Comparison of ENCODE assay signal across 1 cellular context in the genomic region with DNA sequence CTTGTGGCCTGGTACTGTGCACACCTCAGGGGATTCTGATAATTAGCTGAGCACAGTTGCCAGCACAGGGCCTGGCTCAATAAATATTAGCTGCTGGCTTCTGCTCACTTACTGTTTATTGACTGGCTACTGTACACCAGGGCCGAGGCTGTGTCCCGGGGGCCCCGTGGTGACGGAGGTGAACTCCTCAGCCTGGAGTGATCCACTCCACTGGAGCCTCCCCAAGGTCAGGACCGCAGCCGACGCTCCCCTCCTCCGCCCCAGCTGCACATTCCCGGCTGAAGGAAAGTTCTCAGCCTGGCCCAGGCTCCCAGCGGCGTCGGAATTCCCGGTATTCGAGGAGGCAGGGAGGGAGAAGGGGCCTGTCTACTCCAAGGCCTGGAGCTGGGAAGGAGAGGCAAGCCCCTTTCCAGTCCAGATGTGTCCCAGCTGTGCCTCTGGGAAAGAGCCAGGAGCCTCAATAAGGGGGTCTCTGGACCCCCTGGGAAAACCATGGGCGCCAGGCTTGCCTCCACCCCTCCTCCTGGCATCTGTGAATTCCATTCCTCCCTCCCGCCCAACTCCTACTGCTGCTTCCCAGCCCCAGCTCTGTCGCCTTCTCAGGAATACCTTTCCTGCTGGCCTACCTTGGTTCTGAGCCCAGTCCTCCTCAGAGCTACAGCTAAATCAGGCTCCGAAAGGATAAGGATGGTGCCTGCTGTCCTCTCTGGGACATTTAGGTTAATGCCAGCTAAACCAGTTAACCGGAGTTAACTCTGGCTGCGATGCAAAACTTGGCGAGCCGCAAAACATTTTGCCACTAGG.
TF ChIP-seq lines count a peak whose summit lies in the region.

No MANE protein-coding gene starts in this region.

TF ChIP-seq in HepG2, 621 proteins besides CTCF, POLR2A, EP300 and RAD21 (continued from another document and continues in another):
- no peak for TF ChIP-seq HOXA9 (CRISPR knock-in tag; IDR thresholded peaks at IDR 0.05; ENCODE audit: borderline replicate concordance)
- TF ChIP-seq TMF1 (CRISPR knock-in tag; IDR thresholded peaks at IDR 0.05; ENCODE audit: low read depth), result no peak
- TF ChIP-seq, protein P1, sequence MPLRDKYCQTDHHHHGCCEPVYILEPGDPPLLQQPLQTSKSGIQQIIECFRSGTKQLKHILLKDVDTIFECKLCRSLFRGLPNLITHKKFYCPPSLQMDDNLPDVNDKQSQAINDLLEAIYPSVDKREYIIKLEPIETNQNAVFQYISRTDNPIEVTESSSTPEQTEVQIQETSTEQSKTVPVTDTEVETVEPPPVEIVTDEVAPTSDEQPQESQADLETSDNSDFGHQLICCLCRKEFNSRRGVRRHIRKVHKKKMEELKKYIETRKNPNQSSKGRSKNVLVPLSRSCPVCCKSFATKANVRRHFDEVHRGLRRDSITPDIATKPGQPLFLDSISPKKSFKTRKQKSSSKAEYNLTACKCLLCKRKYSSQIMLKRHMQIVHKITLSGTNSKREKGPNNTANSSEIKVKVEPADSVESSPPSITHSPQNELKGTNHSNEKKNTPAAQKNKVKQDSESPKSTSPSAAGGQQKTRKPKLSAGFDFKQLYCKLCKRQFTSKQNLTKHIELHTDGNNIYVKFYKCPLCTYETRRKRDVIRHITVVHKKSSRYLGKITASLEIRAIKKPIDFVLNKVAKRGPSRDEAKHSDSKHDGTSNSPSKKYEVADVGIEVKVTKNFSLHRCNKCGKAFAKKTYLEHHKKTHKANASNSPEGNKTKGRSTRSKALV (CRISPR knock-in tag; IDR thresholded peaks at IDR 0.05), result no peak
- TF ChIP-seq, protein P2, sequence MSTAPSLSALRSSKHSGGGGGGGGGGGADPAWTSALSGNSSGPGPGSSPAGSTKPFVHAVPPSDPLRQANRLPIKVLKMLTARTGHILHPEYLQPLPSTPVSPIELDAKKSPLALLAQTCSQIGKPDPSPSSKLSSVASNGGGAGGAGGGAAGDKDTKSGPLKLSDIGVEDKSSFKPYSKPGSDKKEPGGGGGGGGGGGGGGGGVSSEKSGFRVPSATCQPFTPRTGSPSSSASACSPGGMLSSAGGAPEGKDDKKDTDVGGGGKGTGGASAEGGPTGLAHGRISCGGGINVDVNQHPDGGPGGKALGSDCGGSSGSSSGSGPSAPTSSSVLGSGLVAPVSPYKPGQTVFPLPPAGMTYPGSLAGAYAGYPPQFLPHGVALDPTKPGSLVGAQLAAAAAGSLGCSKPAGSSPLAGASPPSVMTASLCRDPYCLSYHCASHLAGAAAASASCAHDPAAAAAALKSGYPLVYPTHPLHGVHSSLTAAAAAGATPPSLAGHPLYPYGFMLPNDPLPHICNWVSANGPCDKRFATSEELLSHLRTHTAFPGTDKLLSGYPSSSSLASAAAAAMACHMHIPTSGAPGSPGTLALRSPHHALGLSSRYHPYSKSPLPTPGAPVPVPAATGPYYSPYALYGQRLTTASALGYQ (CRISPR knock-in tag; IDR thresholded peaks at IDR 0.05), result no peak
- TF ChIP-seq, protein P3, sequence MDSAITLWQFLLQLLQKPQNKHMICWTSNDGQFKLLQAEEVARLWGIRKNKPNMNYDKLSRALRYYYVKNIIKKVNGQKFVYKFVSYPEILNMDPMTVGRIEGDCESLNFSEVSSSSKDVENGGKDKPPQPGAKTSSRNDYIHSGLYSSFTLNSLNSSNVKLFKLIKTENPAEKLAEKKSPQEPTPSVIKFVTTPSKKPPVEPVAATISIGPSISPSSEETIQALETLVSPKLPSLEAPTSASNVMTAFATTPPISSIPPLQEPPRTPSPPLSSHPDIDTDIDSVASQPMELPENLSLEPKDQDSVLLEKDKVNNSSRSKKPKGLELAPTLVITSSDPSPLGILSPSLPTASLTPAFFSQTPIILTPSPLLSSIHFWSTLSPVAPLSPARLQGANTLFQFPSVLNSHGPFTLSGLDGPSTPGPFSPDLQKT (CRISPR knock-in tag; IDR thresholded peaks at IDR 0.05; ENCODE audit: borderline replicate concordance), result no peak
- TF ChIP-seq, protein P4, sequence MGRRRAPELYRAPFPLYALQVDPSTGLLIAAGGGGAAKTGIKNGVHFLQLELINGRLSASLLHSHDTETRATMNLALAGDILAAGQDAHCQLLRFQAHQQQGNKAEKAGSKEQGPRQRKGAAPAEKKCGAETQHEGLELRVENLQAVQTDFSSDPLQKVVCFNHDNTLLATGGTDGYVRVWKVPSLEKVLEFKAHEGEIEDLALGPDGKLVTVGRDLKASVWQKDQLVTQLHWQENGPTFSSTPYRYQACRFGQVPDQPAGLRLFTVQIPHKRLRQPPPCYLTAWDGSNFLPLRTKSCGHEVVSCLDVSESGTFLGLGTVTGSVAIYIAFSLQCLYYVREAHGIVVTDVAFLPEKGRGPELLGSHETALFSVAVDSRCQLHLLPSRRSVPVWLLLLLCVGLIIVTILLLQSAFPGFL (CRISPR knock-in tag; IDR thresholded peaks at IDR 0.05), result no peak
- TF ChIP-seq MED8 (CRISPR knock-in tag; IDR thresholded peaks at IDR 0.05; ENCODE audit: insufficient replicate concordance), result no peak
- no peak for TF ChIP-seq RBFOX2 (IDR thresholded peaks at IDR 0.05; ENCODE audit: low read depth, low read length)
- TF ChIP-seq ZNF253 (CRISPR knock-in tag; IDR thresholded peaks at IDR 0.05; ENCODE audit: borderline replicate concordance), result no peak
- TF ChIP-seq SKI (IDR thresholded peaks at IDR 0.05; ENCODE audit: partially characterized antibody), result peak; percentile 18
- TF ChIP-seq HOXA3 (CRISPR knock-in tag; IDR thresholded peaks at IDR 0.05), result peak; percentile 28; the same call in 1 of the 2 replicates
- TF ChIP-seq NR2F2 (IDR thresholded peaks at IDR 0.05; ENCODE audit: borderline replicate concordance, low read depth), result no peak
- TF ChIP-seq REL (CRISPR knock-in tag; conservative IDR thresholded peaks at IDR 0.05), result no peak
- no peak for TF ChIP-seq ZNF749 (CRISPR knock-in tag; IDR thresholded peaks at IDR 0.05; ENCODE audit: borderline replicate concordance)
- no peak for TF ChIP-seq SP5 (CRISPR knock-in tag; IDR thresholded peaks at IDR 0.05; ENCODE audit: borderline replicate concordance, low read depth)
- TF ChIP-seq U2AF1 (optimal IDR thresholded peaks at IDR 0.05; ENCODE audit: low read depth, low read length), result no peak
- TF ChIP-seq ZBTB7B (CRISPR knock-in tag; IDR thresholded peaks at IDR 0.05), result no peak; the same call in 1 of the 2 replicates
- no peak for TF ChIP-seq ZNF570 (CRISPR knock-in tag; IDR thresholded peaks at IDR 0.05; ENCODE audit: borderline replicate concordance)
- 0 out of 2 replicates have a peak, but pooled peaks have one; percentile 19 for TF ChIP-seq ZNF441 (CRISPR knock-in tag; IDR thresholded peaks at IDR 0.05; ENCODE audit: borderline replicate concordance)
- no peak for TF ChIP-seq LCORL (IDR thresholded peaks at IDR 0.05)
- no peak; the same call in 1 of the 2 replicates for TF ChIP-seq LCORL (CRISPR knock-in tag; IDR thresholded peaks at IDR 0.05)
- no peak for TF ChIP-seq RFXANK (CRISPR knock-in tag; IDR thresholded peaks at IDR 0.05)
- no peak; the same call in 1 of the 2 replicates for TF ChIP-seq ETV5 (CRISPR knock-in tag; IDR thresholded peaks at IDR 0.05; ENCODE audit: borderline replicate concordance)
- no peak for TF ChIP-seq ZFP82 (CRISPR knock-in tag; IDR thresholded peaks at IDR 0.05; ENCODE audit: borderline replicate concordance)
- TF ChIP-seq PHB2 (IDR thresholded peaks at IDR 0.05; ENCODE audit: partially characterized antibody), result no peak
- no peak for TF ChIP-seq POGZ (CRISPR knock-in tag; IDR thresholded peaks at IDR 0.05)
- TF ChIP-seq, protein P5, sequence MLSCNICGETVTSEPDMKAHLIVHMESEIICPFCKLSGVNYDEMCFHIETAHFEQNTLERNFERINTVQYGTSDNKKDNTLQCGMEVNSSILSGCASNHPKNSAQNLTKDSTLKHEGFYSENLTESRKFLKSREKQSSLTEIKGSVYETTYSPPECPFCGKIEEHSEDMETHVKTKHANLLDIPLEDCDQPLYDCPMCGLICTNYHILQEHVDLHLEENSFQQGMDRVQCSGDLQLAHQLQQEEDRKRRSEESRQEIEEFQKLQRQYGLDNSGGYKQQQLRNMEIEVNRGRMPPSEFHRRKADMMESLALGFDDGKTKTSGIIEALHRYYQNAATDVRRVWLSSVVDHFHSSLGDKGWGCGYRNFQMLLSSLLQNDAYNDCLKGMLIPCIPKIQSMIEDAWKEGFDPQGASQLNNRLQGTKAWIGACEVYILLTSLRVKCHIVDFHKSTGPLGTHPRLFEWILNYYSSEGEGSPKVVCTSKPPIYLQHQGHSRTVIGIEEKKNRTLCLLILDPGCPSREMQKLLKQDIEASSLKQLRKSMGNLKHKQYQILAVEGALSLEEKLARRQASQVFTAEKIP (CRISPR knock-in tag; IDR thresholded peaks at IDR 0.05; ENCODE audit: borderline replicate concordance), result no peak
- TF ChIP-seq SP2 (CRISPR knock-in tag; IDR thresholded peaks at IDR 0.05), result no peak
- TF ChIP-seq ZNF780A (CRISPR knock-in tag; IDR thresholded peaks at IDR 0.05), result no peak
- TF ChIP-seq AKAP8 (CRISPR knock-in tag; IDR thresholded peaks at IDR 0.05), result no peak
- no peak for TF ChIP-seq YY1 (IDR thresholded peaks at IDR 0.05; ENCODE audit: insufficient read depth, insufficient replicate concordance, low read depth, low read length)
- TF ChIP-seq, protein P6, sequence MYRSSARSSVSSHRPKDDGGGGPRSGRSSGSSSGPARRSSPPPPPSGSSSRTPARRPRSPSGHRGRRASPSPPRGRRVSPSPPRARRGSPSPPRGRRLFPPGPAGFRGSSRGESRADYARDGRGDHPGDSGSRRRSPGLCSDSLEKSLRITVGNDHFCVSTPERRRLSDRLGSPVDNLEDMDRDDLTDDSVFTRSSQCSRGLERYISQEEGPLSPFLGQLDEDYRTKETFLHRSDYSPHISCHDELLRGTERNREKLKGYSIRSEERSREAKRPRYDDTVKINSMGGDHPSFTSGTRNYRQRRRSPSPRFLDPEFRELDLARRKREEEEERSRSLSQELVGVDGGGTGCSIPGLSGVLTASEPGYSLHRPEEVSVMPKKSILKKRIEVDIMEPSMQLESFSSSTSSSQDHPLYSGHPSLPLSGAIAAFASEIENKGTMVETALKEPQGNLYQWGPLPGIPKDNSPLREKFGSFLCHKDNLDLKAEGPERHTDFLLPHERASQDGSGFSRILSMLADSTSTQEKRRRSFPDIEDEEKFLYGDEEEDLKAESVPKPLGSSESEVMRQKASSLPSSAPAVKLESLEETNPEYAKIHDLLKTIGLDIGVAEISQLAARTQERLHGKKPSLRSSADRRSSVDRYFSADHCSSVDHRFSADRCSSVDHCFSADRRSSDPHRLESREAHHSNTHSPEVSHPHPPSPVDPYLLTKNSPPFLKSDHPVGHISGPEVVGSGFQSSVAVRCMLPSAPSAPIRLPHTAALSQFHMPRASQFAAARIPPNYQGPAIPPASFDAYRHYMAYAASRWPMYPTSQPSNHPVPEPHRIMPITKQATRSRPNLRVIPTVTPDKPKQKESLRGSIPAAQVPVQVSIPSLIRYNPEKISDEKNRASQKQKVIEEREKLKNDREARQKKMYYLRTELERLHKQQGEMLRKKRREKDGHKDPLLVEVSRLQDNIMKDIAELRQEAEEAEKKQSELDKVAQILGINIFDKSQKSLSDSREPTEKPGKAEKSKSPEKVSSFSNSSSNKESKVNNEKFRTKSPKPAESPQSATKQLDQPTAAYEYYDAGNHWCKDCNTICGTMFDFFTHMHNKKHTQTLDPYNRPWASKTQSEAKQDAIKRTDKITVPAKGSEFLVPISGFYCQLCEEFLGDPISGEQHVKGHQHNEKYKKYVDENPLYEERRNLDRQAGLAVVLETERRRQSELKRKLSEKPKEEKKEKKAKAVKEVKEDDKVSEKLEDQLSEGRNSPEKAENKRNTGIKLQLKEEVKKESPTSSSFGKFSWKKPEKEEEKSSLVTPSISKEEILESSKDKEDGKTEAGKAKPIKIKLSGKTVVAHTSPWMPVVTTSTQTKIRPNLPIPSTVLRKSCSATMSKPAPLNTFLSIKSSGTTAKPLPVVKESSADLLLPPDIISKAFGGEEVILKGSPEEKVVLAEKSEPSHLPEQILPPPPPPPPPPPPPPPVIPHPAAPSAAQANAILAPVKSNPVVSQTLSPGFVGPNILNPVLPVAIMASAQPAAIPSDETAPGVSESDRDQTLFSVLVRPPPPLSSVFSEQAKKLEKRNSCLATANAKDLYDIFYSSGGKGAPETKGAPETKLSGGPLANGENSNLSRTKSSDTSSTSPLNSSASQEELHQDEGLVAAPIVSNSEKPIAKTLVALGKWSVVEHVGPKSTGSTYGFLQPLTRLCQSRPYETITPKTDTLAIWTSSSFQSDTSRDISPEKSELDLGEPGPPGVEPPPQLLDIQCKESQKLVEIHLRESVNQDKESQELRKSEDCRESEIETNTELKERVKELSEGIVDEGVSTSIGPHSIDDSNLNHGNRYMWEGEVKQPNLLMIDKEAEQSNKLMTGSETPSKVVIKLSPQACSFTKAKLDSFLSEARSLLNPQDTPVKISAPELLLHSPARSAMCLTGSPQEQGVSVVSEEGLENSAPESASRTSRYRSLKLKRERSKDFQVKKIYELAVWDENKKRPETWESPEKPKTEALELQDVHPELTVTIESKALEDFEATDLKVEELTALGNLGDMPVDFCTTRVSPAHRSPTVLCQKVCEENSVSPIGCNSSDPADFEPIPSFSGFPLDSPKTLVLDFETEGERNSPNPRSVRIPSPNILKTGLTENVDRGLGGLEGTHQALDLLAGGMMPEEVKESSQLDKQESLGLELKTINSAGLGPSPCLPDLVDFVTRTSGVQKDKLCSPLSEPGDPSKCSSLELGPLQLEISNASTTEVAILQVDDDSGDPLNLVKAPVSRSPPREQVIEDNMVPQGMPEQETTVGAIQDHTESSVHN (CRISPR knock-in tag; IDR thresholded peaks at IDR 0.05), result no peak
- TF ChIP-seq KDM5A (IDR thresholded peaks at IDR 0.05; ENCODE audit: borderline replicate concordance, low read length), result no peak
- TF ChIP-seq TCF12 (IDR thresholded peaks at IDR 0.05), result no peak
- no peak for TF ChIP-seq TCF12 (CRISPR knock-in tag; IDR thresholded peaks at IDR 0.05)
- no peak for TF ChIP-seq THYN1 (CRISPR knock-in tag; IDR thresholded peaks at IDR 0.05; ENCODE audit: borderline replicate concordance, low read depth)
- no peak for TF ChIP-seq CBX2 (IDR thresholded peaks at IDR 0.05; ENCODE audit: low read depth, low read length)
- no peak for TF ChIP-seq CBX2 (CRISPR knock-in tag; IDR thresholded peaks at IDR 0.05; ENCODE audit: low read depth)
- TF ChIP-seq STAT5B (CRISPR knock-in tag; IDR thresholded peaks at IDR 0.05), result no peak
- no peak for TF ChIP-seq ZFP36L2 (CRISPR knock-in tag; IDR thresholded peaks at IDR 0.05)
- no peak for TF ChIP-seq RBAK (CRISPR knock-in tag; IDR thresholded peaks at IDR 0.05)
- no peak for TF ChIP-seq CHD2 (IDR thresholded peaks at IDR 0.05; ENCODE audit: low read depth, low read length)
- peak; percentile 60; the same call in 1 of the 2 replicates for TF ChIP-seq ZFX (CRISPR knock-in tag; IDR thresholded peaks at IDR 0.05; ENCODE audit: low read depth)
- TF ChIP-seq, protein P7, sequence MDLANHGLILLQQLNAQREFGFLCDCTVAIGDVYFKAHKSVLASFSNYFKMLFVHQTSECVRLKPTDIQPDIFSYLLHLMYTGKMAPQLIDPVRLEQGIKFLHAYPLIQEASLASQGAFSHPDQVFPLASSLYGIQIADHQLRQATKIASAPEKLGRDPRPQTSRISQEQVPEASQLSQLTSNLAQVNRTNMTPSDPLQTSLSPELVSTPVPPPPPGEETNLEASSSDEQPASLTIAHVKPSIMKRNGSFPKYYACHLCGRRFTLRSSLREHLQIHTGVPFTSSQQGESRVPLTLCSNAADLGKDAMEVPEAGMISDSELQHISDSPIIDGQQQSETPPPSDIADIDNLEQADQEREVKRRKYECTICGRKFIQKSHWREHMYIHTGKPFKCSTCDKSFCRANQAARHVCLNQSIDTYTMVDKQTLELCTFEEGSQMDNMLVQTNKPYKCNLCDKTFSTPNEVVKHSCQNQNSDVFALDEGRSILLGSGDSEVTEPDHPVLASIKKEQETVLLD (CRISPR knock-in tag; IDR thresholded peaks at IDR 0.05; ENCODE audit: low read depth), result no peak
